In the genomic region with DNA sequence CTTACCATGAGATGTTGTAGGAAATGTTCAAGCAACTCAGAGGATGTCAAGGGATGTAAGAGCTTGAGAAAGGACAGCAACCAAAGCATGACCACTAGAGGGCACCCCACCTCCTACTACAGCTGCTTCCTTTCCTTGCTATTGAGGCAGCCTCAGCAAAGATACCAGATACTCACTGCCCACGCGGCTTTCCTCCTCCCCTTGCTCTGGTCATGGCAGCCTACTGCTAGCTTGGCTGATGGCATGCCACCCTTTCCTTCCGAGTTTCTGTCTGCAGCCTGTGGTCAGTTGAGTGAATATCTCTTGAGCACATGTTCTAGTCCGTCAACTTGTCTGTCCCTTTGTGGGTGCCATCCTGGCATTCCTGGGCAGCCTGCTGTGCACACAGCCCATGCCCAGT, we compare ENCODE assay signal across 1 cellular context.
TF ChIP-seq lines count a peak whose summit lies in the region.

No MANE protein-coding gene starts in this region.

TF ChIP-seq in GM12878, 131 proteins besides CTCF, POLR2A, EP300 and RAD21 (continued from another document and continues in another):
- TF ChIP-seq, protein P1, sequence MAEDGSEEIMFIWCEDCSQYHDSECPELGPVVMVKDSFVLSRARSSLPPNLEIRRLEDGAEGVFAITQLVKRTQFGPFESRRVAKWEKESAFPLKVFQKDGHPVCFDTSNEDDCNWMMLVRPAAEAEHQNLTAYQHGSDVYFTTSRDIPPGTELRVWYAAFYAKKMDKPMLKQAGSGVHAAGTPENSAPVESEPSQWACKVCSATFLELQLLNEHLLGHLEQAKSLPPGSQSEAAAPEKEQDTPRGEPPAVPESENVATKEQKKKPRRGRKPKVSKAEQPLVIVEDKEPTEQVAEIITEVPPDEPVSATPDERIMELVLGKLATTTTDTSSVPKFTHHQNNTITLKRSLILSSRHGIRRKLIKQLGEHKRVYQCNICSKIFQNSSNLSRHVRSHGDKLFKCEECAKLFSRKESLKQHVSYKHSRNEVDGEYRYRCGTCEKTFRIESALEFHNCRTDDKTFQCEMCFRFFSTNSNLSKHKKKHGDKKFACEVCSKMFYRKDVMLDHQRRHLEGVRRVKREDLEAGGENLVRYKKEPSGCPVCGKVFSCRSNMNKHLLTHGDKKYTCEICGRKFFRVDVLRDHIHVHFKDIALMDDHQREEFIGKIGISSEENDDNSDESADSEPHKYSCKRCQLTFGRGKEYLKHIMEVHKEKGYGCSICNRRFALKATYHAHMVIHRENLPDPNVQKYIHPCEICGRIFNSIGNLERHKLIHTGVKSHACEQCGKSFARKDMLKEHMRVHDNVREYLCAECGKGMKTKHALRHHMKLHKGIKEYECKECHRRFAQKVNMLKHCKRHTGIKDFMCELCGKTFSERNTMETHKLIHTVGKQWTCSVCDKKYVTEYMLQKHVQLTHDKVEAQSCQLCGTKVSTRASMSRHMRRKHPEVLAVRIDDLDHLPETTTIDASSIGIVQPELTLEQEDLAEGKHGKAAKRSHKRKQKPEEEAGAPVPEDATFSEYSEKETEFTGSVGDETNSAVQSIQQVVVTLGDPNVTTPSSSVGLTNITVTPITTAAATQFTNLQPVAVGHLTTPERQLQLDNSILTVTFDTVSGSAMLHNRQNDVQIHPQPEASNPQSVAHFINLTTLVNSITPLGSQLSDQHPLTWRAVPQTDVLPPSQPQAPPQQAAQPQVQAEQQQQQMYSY (CRISPR knock-in tag; IDR thresholded peaks at IDR 0.05), result no peak
- TF ChIP-seq NBN (IDR thresholded peaks at IDR 0.05) (0 out of 2 replicates have a peak, but pooled peaks have one; percentile 41), KDM1A (IDR thresholded peaks at IDR 0.05; ENCODE audit: borderline replicate concordance) (no peak), NR2F1 (conservative IDR thresholded peaks at IDR 0.05) (no peak), EGR1 (IDR thresholded peaks at IDR 0.05; ENCODE audit: borderline replicate concordance in 1 of 2, low read depth in 2 of 2, low read length in 2 of 2) (peak in 1 of 2 experiments; percentile 27; a peak in 1 of 3 replicates), ASH2L (IDR thresholded peaks at IDR 0.05; ENCODE audit: borderline replicate concordance, low read depth) (no peak), ZNF384 (IDR thresholded peaks at IDR 0.05; ENCODE audit: borderline replicate concordance, low read depth, low read length) (no peak), LARP7 (IDR thresholded peaks at IDR 0.05) (no peak), JUNB (IDR thresholded peaks at IDR 0.05) (no peak), RB1 (IDR thresholded peaks at IDR 0.05; ENCODE audit: borderline replicate concordance) (peak; percentile 58; the same call in 1 of the 2 replicates), POLR2AphosphoS2 (IDR thresholded peaks at IDR 0.05; ENCODE audit: low read depth, low read length) (no peak), CBX5 (IDR thresholded peaks at IDR 0.05; ENCODE audit: low read depth) (no peak), SPI1 (IDR thresholded peaks at IDR 0.05; ENCODE audit: borderline replicate concordance, insufficient read depth, low read depth, low read length) (no peak), SIX5 (IDR thresholded peaks at IDR 0.05; ENCODE audit: low read depth, low read length, severe bottlenecking) (no peak), MXI1 (IDR thresholded peaks at IDR 0.05; ENCODE audit: low read depth, low read length) (no peak), EZH2 (IDR thresholded peaks at IDR 0.05; ENCODE audit: borderline replicate concordance, control insufficient read depth, low read depth, low read length) (no peak), CHD2 (IDR thresholded peaks at IDR 0.05; ENCODE audit: borderline replicate concordance, low read depth, low read length) (no peak), POLR2AphosphoS5 (IDR thresholded peaks at IDR 0.05; ENCODE audit: low read length) (no peak), YY1 (IDR thresholded peaks at IDR 0.05; ENCODE audit: low read depth, low read length) (peak; percentile 73; the same call in 1 of the 2 replicates), CREM (IDR thresholded peaks at IDR 0.05; ENCODE audit: low read depth) (no peak), ATF7 (IDR thresholded peaks at IDR 0.05; ENCODE audit: low read depth) (no peak), MEF2A (IDR thresholded peaks at IDR 0.05; ENCODE audit: insufficient read depth, low read depth, low read length) (no peak), ZNF622 (IDR thresholded peaks at IDR 0.05) (no peak), CHD4 (IDR thresholded peaks at IDR 0.05) (no peak), RUNX3 (IDR thresholded peaks at IDR 0.05; ENCODE audit: low read length) (0 out of 2 replicates have a peak, but pooled peaks have one; percentile 6), TBL1XR1 (IDR thresholded peaks at IDR 0.05; ENCODE audit: low read depth, low read length) (no peak), NR2C1 (IDR thresholded peaks at IDR 0.05) (no peak), ZNF217 (IDR thresholded peaks at IDR 0.05) (no peak), PAX8 (IDR thresholded peaks at IDR 0.05) (no peak)
- TF ChIP-seq, protein P2, sequence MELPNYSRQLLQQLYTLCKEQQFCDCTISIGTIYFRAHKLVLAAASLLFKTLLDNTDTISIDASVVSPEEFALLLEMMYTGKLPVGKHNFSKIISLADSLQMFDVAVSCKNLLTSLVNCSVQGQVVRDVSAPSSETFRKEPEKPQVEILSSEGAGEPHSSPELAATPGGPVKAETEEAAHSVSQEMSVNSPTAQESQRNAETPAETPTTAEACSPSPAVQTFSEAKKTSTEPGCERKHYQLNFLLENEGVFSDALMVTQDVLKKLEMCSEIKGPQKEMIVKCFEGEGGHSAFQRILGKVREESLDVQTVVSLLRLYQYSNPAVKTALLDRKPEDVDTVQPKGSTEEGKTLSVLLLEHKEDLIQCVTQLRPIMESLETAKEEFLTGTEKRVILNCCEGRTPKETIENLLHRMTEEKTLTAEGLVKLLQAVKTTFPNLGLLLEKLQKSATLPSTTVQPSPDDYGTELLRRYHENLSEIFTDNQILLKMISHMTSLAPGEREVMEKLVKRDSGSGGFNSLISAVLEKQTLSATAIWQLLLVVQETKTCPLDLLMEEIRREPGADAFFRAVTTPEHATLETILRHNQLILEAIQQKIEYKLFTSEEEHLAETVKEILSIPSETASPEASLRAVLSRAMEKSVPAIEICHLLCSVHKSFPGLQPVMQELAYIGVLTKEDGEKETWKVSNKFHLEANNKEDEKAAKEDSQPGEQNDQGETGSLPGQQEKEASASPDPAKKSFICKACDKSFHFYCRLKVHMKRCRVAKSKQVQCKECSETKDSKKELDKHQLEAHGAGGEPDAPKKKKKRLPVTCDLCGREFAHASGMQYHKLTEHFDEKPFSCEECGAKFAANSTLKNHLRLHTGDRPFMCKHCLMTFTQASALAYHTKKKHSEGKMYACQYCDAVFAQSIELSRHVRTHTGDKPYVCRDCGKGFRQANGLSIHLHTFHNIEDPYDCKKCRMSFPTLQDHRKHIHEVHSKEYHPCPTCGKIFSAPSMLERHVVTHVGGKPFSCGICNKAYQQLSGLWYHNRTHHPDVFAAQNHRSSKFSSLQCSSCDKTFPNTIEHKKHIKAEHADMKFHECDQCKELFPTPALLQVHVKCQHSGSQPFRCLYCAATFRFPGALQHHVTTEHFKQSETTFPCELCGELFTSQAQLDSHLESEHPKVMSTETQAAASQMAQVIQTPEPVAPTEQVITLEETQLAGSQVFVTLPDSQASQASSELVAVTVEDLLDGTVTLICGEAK (IDR thresholded peaks at IDR 0.05; ENCODE audit: borderline replicate concordance), result no peak
- TF ChIP-seq, protein P3, sequence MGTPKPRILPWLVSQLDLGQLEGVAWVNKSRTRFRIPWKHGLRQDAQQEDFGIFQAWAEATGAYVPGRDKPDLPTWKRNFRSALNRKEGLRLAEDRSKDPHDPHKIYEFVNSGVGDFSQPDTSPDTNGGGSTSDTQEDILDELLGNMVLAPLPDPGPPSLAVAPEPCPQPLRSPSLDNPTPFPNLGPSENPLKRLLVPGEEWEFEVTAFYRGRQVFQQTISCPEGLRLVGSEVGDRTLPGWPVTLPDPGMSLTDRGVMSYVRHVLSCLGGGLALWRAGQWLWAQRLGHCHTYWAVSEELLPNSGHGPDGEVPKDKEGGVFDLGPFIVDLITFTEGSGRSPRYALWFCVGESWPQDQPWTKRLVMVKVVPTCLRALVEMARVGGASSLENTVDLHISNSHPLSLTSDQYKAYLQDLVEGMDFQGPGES (IDR thresholded peaks at IDR 0.05), result no peak
- TF ChIP-seq, protein P4, sequence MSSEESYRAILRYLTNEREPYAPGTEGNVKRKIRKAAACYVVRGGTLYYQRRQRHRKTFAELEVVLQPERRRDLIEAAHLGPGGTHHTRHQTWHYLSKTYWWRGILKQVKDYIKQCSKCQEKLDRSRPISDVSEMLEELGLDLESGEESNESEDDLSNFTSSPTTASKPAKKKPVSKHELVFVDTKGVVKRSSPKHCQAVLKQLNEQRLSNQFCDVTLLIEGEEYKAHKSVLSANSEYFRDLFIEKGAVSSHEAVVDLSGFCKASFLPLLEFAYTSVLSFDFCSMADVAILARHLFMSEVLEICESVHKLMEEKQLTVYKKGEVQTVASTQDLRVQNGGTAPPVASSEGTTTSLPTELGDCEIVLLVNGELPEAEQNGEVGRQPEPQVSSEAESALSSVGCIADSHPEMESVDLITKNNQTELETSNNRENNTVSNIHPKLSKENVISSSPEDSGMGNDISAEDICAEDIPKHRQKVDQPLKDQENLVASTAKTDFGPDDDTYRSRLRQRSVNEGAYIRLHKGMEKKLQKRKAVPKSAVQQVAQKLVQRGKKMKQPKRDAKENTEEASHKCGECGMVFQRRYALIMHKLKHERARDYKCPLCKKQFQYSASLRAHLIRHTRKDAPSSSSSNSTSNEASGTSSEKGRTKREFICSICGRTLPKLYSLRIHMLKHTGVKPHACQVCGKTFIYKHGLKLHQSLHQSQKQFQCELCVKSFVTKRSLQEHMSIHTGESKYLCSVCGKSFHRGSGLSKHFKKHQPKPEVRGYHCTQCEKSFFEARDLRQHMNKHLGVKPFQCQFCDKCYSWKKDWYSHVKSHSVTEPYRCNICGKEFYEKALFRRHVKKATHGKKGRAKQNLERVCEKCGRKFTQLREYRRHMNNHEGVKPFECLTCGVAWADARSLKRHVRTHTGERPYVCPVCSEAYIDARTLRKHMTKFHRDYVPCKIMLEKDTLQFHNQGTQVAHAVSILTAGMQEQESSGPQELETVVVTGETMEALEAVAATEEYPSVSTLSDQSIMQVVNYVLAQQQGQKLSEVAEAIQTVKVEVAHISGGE (CRISPR knock-in tag; IDR thresholded peaks at IDR 0.05), result no peak
- TF ChIP-seq, protein P5, sequence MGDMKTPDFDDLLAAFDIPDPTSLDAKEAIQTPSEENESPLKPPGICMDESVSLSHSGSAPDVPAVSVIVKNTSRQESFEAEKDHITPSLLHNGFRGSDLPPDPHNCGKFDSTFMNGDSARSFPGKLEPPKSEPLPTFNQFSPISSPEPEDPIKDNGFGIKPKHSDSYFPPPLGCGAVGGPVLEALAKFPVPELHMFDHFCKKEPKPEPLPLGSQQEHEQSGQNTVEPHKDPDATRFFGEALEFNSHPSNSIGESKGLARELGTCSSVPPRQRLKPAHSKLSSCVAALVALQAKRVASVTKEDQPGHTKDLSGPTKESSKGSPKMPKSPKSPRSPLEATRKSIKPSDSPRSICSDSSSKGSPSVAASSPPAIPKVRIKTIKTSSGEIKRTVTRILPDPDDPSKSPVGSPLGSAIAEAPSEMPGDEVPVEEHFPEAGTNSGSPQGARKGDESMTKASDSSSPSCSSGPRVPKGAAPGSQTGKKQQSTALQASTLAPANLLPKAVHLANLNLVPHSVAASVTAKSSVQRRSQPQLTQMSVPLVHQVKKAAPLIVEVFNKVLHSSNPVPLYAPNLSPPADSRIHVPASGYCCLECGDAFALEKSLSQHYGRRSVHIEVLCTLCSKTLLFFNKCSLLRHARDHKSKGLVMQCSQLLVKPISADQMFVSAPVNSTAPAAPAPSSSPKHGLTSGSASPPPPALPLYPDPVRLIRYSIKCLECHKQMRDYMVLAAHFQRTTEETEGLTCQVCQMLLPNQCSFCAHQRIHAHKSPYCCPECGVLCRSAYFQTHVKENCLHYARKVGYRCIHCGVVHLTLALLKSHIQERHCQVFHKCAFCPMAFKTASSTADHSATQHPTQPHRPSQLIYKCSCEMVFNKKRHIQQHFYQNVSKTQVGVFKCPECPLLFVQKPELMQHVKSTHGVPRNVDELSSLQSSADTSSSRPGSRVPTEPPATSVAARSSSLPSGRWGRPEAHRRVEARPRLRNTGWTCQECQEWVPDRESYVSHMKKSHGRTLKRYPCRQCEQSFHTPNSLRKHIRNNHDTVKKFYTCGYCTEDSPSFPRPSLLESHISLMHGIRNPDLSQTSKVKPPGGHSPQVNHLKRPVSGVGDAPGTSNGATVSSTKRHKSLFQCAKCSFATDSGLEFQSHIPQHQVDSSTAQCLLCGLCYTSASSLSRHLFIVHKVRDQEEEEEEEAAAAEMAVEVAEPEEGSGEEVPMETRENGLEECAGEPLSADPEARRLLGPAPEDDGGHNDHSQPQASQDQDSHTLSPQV (IDR thresholded peaks at IDR 0.05), result no peak
- TF ChIP-seq, protein P6, sequence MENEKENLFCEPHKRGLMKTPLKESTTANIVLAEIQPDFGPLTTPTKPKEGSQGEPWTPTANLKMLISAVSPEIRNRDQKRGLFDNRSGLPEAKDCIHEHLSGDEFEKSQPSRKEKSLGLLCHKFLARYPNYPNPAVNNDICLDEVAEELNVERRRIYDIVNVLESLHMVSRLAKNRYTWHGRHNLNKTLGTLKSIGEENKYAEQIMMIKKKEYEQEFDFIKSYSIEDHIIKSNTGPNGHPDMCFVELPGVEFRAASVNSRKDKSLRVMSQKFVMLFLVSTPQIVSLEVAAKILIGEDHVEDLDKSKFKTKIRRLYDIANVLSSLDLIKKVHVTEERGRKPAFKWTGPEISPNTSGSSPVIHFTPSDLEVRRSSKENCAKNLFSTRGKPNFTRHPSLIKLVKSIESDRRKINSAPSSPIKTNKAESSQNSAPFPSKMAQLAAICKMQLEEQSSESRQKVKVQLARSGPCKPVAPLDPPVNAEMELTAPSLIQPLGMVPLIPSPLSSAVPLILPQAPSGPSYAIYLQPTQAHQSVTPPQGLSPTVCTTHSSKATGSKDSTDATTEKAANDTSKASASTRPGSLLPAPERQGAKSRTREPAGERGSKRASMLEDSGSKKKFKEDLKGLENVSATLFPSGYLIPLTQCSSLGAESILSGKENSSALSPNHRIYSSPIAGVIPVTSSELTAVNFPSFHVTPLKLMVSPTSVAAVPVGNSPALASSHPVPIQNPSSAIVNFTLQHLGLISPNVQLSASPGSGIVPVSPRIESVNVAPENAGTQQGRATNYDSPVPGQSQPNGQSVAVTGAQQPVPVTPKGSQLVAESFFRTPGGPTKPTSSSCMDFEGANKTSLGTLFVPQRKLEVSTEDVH (IDR thresholded peaks at IDR 0.05; ENCODE audit: low read depth, partially characterized antibody), result no peak
- TF ChIP-seq, protein P7, sequence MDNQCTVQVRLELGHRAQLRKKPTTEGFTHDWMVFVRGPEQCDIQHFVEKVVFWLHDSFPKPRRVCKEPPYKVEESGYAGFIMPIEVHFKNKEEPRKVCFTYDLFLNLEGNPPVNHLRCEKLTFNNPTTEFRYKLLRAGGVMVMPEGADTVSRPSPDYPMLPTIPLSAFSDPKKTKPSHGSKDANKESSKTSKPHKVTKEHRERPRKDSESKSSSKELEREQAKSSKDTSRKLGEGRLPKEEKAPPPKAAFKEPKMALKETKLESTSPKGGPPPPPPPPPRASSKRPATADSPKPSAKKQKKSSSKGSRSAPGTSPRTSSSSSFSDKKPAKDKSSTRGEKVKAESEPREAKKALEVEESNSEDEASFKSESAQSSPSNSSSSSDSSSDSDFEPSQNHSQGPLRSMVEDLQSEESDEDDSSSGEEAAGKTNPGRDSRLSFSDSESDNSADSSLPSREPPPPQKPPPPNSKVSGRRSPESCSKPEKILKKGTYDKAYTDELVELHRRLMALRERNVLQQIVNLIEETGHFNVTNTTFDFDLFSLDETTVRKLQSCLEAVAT (IDR thresholded peaks at IDR 0.05), result peak; percentile 39; the same call in 1 of the 2 replicates
